In genomic region chr7:26291699-26292538, GRCh38 we compare ENCODE assay signal across 1 cellular context.
TF ChIP-seq lines count a peak whose summit lies in the region.

TSS of gene SNX10 (plus strand) at chr7:26291862. CDS start at chr7:26346443, 54,581 bp downstream.

TF ChIP-seq in K562, 482 proteins besides CTCF, POLR2A, EP300 and RAD21 (continued from another document):
- TF ChIP-seq SLC30A9 (CRISPR knock-in tag; IDR thresholded peaks at IDR 0.05) = no peak
- TF ChIP-seq POLR2AphosphoS2 (IDR thresholded peaks at IDR 0.05; ENCODE audit: low read length) = no peak
- TF ChIP-seq NR2C1 (IDR thresholded peaks at IDR 0.05) = no peak
- TF ChIP-seq NR2C1 (tag; IDR thresholded peaks at IDR 0.05) = no peak
- TF ChIP-seq E2F8 (IDR thresholded peaks at IDR 0.05; ENCODE audit: low read depth, partially characterized antibody) = no peak
- TF ChIP-seq FUS (optimal IDR thresholded peaks at IDR 0.05; ENCODE audit: low read depth, low read length) = no peak
- TF ChIP-seq HNRNPLL (IDR thresholded peaks at IDR 0.05; ENCODE audit: low read depth, low read length, poor library complexity, severe bottlenecking) = peak; percentile 95
- peak in 1 of 2 experiments; percentile 85; a peak in 3 of 4 replicates for TF ChIP-seq MAZ (CRISPR knock-in tag; conservative IDR thresholded peaks at IDR 0.05 in 1 of 2, IDR thresholded peaks at IDR 0.05 in 1 of 2)
- TF ChIP-seq ZNF766 (CRISPR knock-in tag; conservative IDR thresholded peaks at IDR 0.05) = peak; percentile 94
- TF ChIP-seq ETS1 (conservative IDR thresholded peaks at IDR 0.05; ENCODE audit: control insufficient read depth, low read depth, low read length) = no peak
- TF ChIP-seq DMBX1 (CRISPR knock-in tag; IDR thresholded peaks at IDR 0.05; ENCODE audit: borderline replicate concordance) = peak; percentile 26; the same call in 1 of the 2 replicates
- TF ChIP-seq HMG20A (CRISPR knock-in tag; conservative IDR thresholded peaks at IDR 0.05) = no peak
- no peak for TF ChIP-seq ZNF143 (CRISPR knock-in tag; IDR thresholded peaks at IDR 0.05)
- no peak for TF ChIP-seq IRF2 (CRISPR knock-in tag; IDR thresholded peaks at IDR 0.05)
- no peak for TF ChIP-seq ARID1B (IDR thresholded peaks at IDR 0.05)
- no peak for TF ChIP-seq GTF2B (IDR thresholded peaks at IDR 0.05; ENCODE audit: extremely low read depth, insufficient read length)
- no peak for TF ChIP-seq HDGF (IDR thresholded peaks at IDR 0.05)
- TF ChIP-seq NCOA1 (IDR thresholded peaks at IDR 0.05; ENCODE audit: low read depth) = no peak
- TF ChIP-seq NCOA4 (IDR thresholded peaks at IDR 0.05; ENCODE audit: partially characterized antibody) = no peak
- TF ChIP-seq ATF4 (CRISPR knock-in tag; IDR thresholded peaks at IDR 0.05) = no peak
